1 cellular context compared by ENCODE assay signal in genomic region chr4:25107827-25108516, GRCh38.
A peak's percentile ranks its signal among the peaks of the same experiment; 100 is the strongest.
TF ChIP-seq lines count a peak whose summit lies in the region.

No MANE protein-coding gene starts in this region.

TF ChIP-seq in K562, 482 proteins besides CTCF, POLR2A, EP300 and RAD21 (continued from another document and continues in another):
- TF ChIP-seq, protein P1, sequence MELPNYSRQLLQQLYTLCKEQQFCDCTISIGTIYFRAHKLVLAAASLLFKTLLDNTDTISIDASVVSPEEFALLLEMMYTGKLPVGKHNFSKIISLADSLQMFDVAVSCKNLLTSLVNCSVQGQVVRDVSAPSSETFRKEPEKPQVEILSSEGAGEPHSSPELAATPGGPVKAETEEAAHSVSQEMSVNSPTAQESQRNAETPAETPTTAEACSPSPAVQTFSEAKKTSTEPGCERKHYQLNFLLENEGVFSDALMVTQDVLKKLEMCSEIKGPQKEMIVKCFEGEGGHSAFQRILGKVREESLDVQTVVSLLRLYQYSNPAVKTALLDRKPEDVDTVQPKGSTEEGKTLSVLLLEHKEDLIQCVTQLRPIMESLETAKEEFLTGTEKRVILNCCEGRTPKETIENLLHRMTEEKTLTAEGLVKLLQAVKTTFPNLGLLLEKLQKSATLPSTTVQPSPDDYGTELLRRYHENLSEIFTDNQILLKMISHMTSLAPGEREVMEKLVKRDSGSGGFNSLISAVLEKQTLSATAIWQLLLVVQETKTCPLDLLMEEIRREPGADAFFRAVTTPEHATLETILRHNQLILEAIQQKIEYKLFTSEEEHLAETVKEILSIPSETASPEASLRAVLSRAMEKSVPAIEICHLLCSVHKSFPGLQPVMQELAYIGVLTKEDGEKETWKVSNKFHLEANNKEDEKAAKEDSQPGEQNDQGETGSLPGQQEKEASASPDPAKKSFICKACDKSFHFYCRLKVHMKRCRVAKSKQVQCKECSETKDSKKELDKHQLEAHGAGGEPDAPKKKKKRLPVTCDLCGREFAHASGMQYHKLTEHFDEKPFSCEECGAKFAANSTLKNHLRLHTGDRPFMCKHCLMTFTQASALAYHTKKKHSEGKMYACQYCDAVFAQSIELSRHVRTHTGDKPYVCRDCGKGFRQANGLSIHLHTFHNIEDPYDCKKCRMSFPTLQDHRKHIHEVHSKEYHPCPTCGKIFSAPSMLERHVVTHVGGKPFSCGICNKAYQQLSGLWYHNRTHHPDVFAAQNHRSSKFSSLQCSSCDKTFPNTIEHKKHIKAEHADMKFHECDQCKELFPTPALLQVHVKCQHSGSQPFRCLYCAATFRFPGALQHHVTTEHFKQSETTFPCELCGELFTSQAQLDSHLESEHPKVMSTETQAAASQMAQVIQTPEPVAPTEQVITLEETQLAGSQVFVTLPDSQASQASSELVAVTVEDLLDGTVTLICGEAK (IDR thresholded peaks at IDR 0.05): no peak
- TF ChIP-seq, protein P1 (CRISPR knock-in tag; IDR thresholded peaks at IDR 0.05): no peak
- TF ChIP-seq POLR3A (IDR thresholded peaks at IDR 0.05; ENCODE audit: borderline replicate concordance, extremely low read depth, insufficient read depth, insufficient read length) (no peak), PHF8 (IDR thresholded peaks at IDR 0.05; ENCODE audit: borderline replicate concordance, low read length) (no peak), CBFA2T2 (conservative IDR thresholded peaks at IDR 0.05) (0 out of 2 replicates have a peak, but pooled peaks have one; percentile 17), MEIS2 (IDR thresholded peaks at IDR 0.05; ENCODE audit: partially characterized antibody) (no peak), COPS2 (conservative IDR thresholded peaks at IDR 0.05) (no peak), HOXB6 (CRISPR knock-in tag; IDR thresholded peaks at IDR 0.05; ENCODE audit: borderline replicate concordance) (no peak), CTCFL (IDR thresholded peaks at IDR 0.05; ENCODE audit: borderline replicate concordance, insufficient read depth, low read depth, low read length, poor library complexity, severe bottlenecking) (no peak), RAD51 (IDR thresholded peaks at IDR 0.05; ENCODE audit: borderline replicate concordance, low read depth) (peak; percentile 73; the same call in 1 of the 2 replicates), ZBTB7A (IDR thresholded peaks at IDR 0.05; ENCODE audit: borderline replicate concordance, control insufficient read depth, low read depth, low read length) (no peak), BACH1 (tag; IDR thresholded peaks at IDR 0.05) (no peak), TAF9B (IDR thresholded peaks at IDR 0.05; ENCODE audit: partially characterized antibody) (no peak), BRCA1 (IDR thresholded peaks at IDR 0.05) (no peak), BRCA1 (CRISPR knock-in tag; IDR thresholded peaks at IDR 0.05) (no peak), ILF3 (IDR thresholded peaks at IDR 0.05; ENCODE audit: borderline replicate concordance) (no peak), NFIX (CRISPR knock-in tag; IDR thresholded peaks at IDR 0.05; ENCODE audit: low read depth) (no peak), KLF6 (CRISPR knock-in tag; IDR thresholded peaks at IDR 0.05; ENCODE audit: borderline replicate concordance) (no peak), SOX6 (IDR thresholded peaks at IDR 0.05) (no peak), ETV6 (IDR thresholded peaks at IDR 0.05; ENCODE audit: borderline replicate concordance in 1 of 2, low read depth in 2 of 2, low read length in 1 of 2) (no peak), ETV6 (CRISPR knock-in tag; IDR thresholded peaks at IDR 0.05; ENCODE audit: borderline replicate concordance) (no peak), TEAD4 (IDR thresholded peaks at IDR 0.05; ENCODE audit: low read length) (no peak), TEAD4 (CRISPR knock-in tag; IDR thresholded peaks at IDR 0.05; ENCODE audit: borderline replicate concordance) (no peak)
- TF ChIP-seq, protein P2, sequence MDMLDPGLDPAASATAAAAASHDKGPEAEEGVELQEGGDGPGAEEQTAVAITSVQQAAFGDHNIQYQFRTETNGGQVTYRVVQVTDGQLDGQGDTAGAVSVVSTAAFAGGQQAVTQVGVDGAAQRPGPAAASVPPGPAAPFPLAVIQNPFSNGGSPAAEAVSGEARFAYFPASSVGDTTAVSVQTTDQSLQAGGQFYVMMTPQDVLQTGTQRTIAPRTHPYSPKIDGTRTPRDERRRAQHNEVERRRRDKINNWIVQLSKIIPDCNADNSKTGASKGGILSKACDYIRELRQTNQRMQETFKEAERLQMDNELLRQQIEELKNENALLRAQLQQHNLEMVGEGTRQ (CRISPR knock-in tag; IDR thresholded peaks at IDR 0.05): peak; percentile 31; the same call in 1 of the 2 replicates
- TF ChIP-seq, protein P3, sequence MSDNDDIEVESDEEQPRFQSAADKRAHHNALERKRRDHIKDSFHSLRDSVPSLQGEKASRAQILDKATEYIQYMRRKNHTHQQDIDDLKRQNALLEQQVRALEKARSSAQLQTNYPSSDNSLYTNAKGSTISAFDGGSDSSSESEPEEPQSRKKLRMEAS (CRISPR knock-in tag; IDR thresholded peaks at IDR 0.05): no peak
- TF ChIP-seq, protein P4, sequence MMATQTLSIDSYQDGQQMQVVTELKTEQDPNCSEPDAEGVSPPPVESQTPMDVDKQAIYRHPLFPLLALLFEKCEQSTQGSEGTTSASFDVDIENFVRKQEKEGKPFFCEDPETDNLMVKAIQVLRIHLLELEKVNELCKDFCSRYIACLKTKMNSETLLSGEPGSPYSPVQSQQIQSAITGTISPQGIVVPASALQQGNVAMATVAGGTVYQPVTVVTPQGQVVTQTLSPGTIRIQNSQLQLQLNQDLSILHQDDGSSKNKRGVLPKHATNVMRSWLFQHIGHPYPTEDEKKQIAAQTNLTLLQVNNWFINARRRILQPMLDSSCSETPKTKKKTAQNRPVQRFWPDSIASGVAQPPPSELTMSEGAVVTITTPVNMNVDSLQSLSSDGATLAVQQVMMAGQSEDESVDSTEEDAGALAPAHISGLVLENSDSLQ (IDR thresholded peaks at IDR 0.05): peak; percentile 71
- TF ChIP-seq, protein P5, sequence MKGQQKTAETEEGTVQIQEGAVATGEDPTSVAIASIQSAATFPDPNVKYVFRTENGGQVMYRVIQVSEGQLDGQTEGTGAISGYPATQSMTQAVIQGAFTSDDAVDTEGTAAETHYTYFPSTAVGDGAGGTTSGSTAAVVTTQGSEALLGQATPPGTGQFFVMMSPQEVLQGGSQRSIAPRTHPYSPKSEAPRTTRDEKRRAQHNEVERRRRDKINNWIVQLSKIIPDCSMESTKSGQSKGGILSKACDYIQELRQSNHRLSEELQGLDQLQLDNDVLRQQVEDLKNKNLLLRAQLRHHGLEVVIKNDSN (CRISPR knock-in tag; IDR thresholded peaks at IDR 0.05): peak; percentile 25; the same call in 1 of the 2 replicates
- TF ChIP-seq, protein P6, sequence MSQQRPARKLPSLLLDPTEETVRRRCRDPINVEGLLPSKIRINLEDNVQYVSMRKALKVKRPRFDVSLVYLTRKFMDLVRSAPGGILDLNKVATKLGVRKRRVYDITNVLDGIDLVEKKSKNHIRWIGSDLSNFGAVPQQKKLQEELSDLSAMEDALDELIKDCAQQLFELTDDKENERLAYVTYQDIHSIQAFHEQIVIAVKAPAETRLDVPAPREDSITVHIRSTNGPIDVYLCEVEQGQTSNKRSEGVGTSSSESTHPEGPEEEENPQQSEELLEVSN (IDR thresholded peaks at IDR 0.05; ENCODE audit: borderline replicate concordance in 1 of 2, extremely low read depth in 1 of 2, insufficient read depth in 1 of 2, insufficient read length in 1 of 2, low read depth in 1 of 2, low read length in 1 of 2, poor library complexity in 1 of 2, severe bottlenecking in 1 of 2): no peak
